In the genomic region with DNA sequence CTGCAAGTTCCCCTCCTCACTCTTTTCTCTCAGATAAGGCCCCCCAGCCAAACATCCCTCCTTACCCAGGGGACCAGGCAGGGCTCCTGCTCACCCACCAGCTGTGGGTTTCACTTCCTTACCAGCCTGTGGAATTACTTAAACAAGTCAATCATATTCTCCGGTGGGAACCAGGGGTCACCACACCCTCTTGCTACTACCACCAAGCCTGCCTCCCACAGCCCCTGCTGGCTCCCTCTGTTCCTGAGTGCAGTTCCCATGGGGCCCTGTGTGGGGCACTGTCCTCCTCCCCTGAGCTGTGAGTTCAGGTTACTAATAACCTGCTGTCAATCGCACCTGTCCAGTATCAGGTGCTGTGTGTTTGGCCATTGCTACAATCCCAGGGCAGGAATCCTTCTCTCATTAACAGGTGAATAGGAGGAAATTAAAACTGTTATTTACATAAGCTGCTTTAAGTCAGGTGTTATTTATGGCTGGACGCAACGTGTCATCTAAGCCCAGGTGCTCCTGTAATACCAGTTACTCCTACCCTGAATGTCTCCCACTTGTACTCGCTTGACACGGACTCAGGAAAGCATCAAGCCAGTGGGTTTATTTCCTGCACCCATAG, we compare ENCODE assay signal across 1 cellular context.
TF ChIP-seq lines count a peak whose summit lies in the region.

No MANE protein-coding gene starts in this region.

TF ChIP-seq in neural cell, 6 proteins besides CTCF, POLR2A, EP300 and RAD21 (continued from another document):
- TF ChIP-seq, protein P1, sequence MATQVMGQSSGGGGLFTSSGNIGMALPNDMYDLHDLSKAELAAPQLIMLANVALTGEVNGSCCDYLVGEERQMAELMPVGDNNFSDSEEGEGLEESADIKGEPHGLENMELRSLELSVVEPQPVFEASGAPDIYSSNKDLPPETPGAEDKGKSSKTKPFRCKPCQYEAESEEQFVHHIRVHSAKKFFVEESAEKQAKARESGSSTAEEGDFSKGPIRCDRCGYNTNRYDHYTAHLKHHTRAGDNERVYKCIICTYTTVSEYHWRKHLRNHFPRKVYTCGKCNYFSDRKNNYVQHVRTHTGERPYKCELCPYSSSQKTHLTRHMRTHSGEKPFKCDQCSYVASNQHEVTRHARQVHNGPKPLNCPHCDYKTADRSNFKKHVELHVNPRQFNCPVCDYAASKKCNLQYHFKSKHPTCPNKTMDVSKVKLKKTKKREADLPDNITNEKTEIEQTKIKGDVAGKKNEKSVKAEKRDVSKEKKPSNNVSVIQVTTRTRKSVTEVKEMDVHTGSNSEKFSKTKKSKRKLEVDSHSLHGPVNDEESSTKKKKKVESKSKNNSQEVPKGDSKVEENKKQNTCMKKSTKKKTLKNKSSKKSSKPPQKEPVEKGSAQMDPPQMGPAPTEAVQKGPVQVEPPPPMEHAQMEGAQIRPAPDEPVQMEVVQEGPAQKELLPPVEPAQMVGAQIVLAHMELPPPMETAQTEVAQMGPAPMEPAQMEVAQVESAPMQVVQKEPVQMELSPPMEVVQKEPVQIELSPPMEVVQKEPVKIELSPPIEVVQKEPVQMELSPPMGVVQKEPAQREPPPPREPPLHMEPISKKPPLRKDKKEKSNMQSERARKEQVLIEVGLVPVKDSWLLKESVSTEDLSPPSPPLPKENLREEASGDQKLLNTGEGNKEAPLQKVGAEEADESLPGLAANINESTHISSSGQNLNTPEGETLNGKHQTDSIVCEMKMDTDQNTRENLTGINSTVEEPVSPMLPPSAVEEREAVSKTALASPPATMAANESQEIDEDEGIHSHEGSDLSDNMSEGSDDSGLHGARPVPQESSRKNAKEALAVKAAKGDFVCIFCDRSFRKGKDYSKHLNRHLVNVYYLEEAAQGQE (IDR thresholded peaks at IDR 0.05; ENCODE audit: borderline replicate concordance): no peak
